ENCODE assay signal across 28 cellular contexts in genomic region chr1:147491098-147491497, GRCh38.
"Had no signal": no experiment of that assay in that cellular context is flagged by ENCODE, and none has a peak within 500 bp of the region (broad histone marks: within the 10 kb centered on the region; RNA-seq: fewer than 3 reads in every experiment).

No MANE protein-coding gene starts in this region.

- H3K4me3 Mint-ChIP-seq: immature natural killer cell; memory B cell; naive thymus-derived CD4-positive, alpha-beta T cell; natural killer cell treated with Interleukin-12 subunit alpha and Interleukin-12 subunit beta and Interleukin-15 and Interleukin-18, amount 100 ng/mL, for 72 hours; stimulated activated naive CD8-positive, alpha-beta T cell treated with anti-CD3 and anti-CD28 coated beads, Interleukin-15, Interleukin-2, amounts not matched to agents 100 ng/mL and 50 ng/mL, for 24 hours had no signal

- H3K9me3 Mint-ChIP-seq: immature natural killer cell; memory B cell; naive thymus-derived CD4-positive, alpha-beta T cell; natural killer cell treated with Interleukin-12 subunit alpha and Interleukin-12 subunit beta and Interleukin-15 and Interleukin-18, amount 100 ng/mL, for 72 hours; stimulated activated naive CD8-positive, alpha-beta T cell treated with anti-CD3 and anti-CD28 coated beads, Interleukin-15, Interleukin-2, amounts not matched to agents 100 ng/mL and 50 ng/mL, for 24 hours had no signal

- H3K27me3 ChIP-seq: hepatocyte, pancreas, suprapubic skin, tibial artery had no signal

- H3K4me1 ChIP-seq: pancreas, prostate gland, suprapubic skin, tibial artery, upper lobe of right lung had no signal

- H2AFZ ChIP-seq: hepatocyte had no signal

- H3K4me3 ChIP-seq: hepatocyte, left ventricle myocardium inferior, lung, mucosa of descending colon, pancreas, prostate gland, skin epidermis, suprapubic skin, thoracic aorta, tibial artery, upper lobe of right lung had no signal

- DNase-seq: immature natural killer cell; left ventricle myocardium inferior; midbrain; mucosa of descending colon; naive thymus-derived CD4-positive, alpha-beta T cell; nucleus accumbens; pancreas; posterior cingulate gyrus; retina; right cardiac atrium; stimulated activated CD4-positive, alpha-beta T cell treated with anti-CD3 and anti-CD28 coated beads, Interleukin-12 subunit alpha, Interleukin-12 subunit beta, amount 100 ng/mL, for 4 hours; stimulated activated CD4-positive, alpha-beta T cell treated with anti-CD3 and anti-CD28 coated beads, Interleukin-15, amount 100 ng/mL, for 24 hours; stimulated activated CD4-positive, alpha-beta T cell treated with anti-CD3 and anti-CD28 coated beads, Interleukin-2, amount 100 ng/mL, for 24 hours; stimulated activated CD4-positive, alpha-beta T cell treated with anti-CD3 and anti-CD28 coated beads, Interleukin-4, amount 100 ng/mL, for 1 hour; stimulated activated naive CD4-positive, alpha-beta T cell; tibial artery; trophoblast cell; upper lobe of right lung had no signal

- H3K36me3 Mint-ChIP-seq: immature natural killer cell; memory B cell; naive thymus-derived CD4-positive, alpha-beta T cell; natural killer cell treated with Interleukin-12 subunit alpha and Interleukin-12 subunit beta and Interleukin-15 and Interleukin-18, amount 100 ng/mL, for 72 hours had no signal

- H3K36me3 ChIP-seq: left ventricle myocardium inferior, pancreas, prostate gland, suprapubic skin, thoracic aorta, tibial artery, upper lobe of right lung had no signal

- H3K4me2 ChIP-seq: hepatocyte had no signal

- H3K79me2 ChIP-seq: hepatocyte had no signal

- H3K4me1 Mint-ChIP-seq: immature natural killer cell, memory B cell had no signal

- H3K27ac ChIP-seq: hepatocyte, left ventricle myocardium inferior, pancreas, prostate gland, skin epidermis, suprapubic skin, thoracic aorta, tibial artery, upper lobe of right lung had no signal

- H3K27ac Mint-ChIP-seq: immature natural killer cell; memory B cell; naive thymus-derived CD4-positive, alpha-beta T cell; natural killer cell treated with Interleukin-12 subunit alpha and Interleukin-12 subunit beta and Interleukin-15 and Interleukin-18, amount 100 ng/mL, for 72 hours; stimulated activated naive CD8-positive, alpha-beta T cell treated with anti-CD3 and anti-CD28 coated beads, Interleukin-15, Interleukin-2, amounts not matched to agents 100 ng/mL and 50 ng/mL, for 24 hours had no signal

- ATAC-seq: mucosa of descending colon; naive thymus-derived CD4-positive, alpha-beta T cell; natural killer cell treated with Interleukin-12 subunit alpha and Interleukin-12 subunit beta and Interleukin-15 and Interleukin-18, amount 100 ng/mL, for 72 hours; pancreas; right cardiac atrium; sciatic nerve; upper lobe of right lung had no signal

- H3K9me3 ChIP-seq: left ventricle myocardium inferior, mucosa of descending colon, pancreas, prostate gland, suprapubic skin, thoracic aorta, tibial artery, upper lobe of right lung had no signal
